In genomic region chr18:49728542-49728941, GRCh38 we compare ENCODE assay signal across 8 cellular contexts.
A peak's percentile ranks its signal among the peaks of the same experiment; 100 is the strongest.
DNase-seq lines count a peak whose midpoint lies in the region; ATAC-seq and TF ChIP-seq lines count a peak whose summit lies in the region.

No MANE protein-coding gene starts in this region.

- CTCF ChIA-PET in activated CD8-positive, alpha-beta T cell treated with anti-CD3 and anti-CD28 coated beads, Interleukin-2, amount 10 ng/mL, durations not matched to agents 7 days and 5 days (lab: Charles Lee) = interaction anchor here (0.8 kb wide), 1 partner anchor 11 kb away, joined by 5 read pairs; no protein-coding TSS in a partner anchor

- H3K4me3 ChIP-seq in NB4 (ENCODE audit: low read depth, low read length) = no peak overlapping the region

- POLR2A ChIA-PET in activated CD8-positive, alpha-beta T cell treated with anti-CD3 and anti-CD28 coated beads, Interleukin-2, amount 10 ng/mL, durations not matched to agents 7 days and 5 days (lab: Charles Lee) = no interaction called here

- H3K4me1 Mint-ChIP-seq in activated CD8-positive, alpha-beta T cell treated with anti-CD3 and anti-CD28 coated beads, Interleukin-2, amount 10 ng/mL, durations not matched to agents 7 days and 5 days (ENCODE audit: low read depth) = peaks cover 6% of the 10 kb centered on the region

- H3K9me3 Mint-ChIP-seq in activated CD8-positive, alpha-beta T cell treated with anti-CD3 and anti-CD28 coated beads, Interleukin-2, amount 10 ng/mL, durations not matched to agents 7 days and 5 days (ENCODE audit: insufficient read depth) = no peaks in the 10 kb centered on the region

- H3K4me3 Mint-ChIP-seq in activated CD8-positive, alpha-beta T cell treated with anti-CD3 and anti-CD28 coated beads, Interleukin-2, amount 10 ng/mL, durations not matched to agents 7 days and 5 days = no peak overlapping the region

- H3K27ac Mint-ChIP-seq in activated CD8-positive, alpha-beta T cell treated with anti-CD3 and anti-CD28 coated beads, Interleukin-2, amount 10 ng/mL, durations not matched to agents 7 days and 5 days = no peak overlapping the region

- peak; percentile 19 for DNase-seq in activated T-cell treated with anti-CD3 and anti-CD28 coated beads, Interleukin-2, amount 50 U/mL, for 1 hour
- DNase-seq in activated T-cell treated with anti-CD3 and anti-CD28 coated beads for 4 hours = no peak
- DNase-seq in NB4 (ENCODE audit: low read depth) = peak; percentile 57
- DNase-seq in activated CD8-positive, alpha-beta T cell treated with anti-CD3 and anti-CD28 coated beads, Interleukin-2, amount 10 ng/mL, durations not matched to agents 7 days and 5 days = peak; percentile 45
- peak; percentile 41 for DNase-seq in hepatic stellate cell (ENCODE audit: low spot score)
- DNase-seq in stimulated activated CD4-positive, alpha-beta T cell treated with anti-CD3 and anti-CD28 coated beads, TNF-alpha, amount 100 ng/mL, for 48 hours (ENCODE audit: low read depth in 3 of 3) = peak in 2 of 3 donors; percentile 20 to 27

- no peak for ATAC-seq in activated CD8-positive, alpha-beta T cell treated with anti-CD3 and anti-CD28 coated beads, Interleukin-2, amount 10 ng/mL, durations not matched to agents 7 days and 5 days
- ATAC-seq in GM19395 (IDR thresholded peaks at IDR 0.05; ENCODE audit: unreplicated experiment) = no peak
- no peak for ATAC-seq in HG03354 (IDR thresholded peaks at IDR 0.05; ENCODE audit: poor library complexity, severe bottlenecking, unreplicated experiment)

- TF ChIP-seq CTCF in NB4 (IDR thresholded peaks at IDR 0.05; ENCODE audit: low read depth, low read length) = peak; percentile 85

- no peaks in the 10 kb centered on the region for H3K36me3 Mint-ChIP-seq in activated CD8-positive, alpha-beta T cell treated with anti-CD3 and anti-CD28 coated beads, Interleukin-2, amount 10 ng/mL, durations not matched to agents 7 days and 5 days (ENCODE audit: low read depth)

- no peak for TF ChIP-seq POLR2A in NB4 (IDR thresholded peaks at IDR 0.05; ENCODE audit: extremely low read depth, insufficient read length)

- H3K27me3 Mint-ChIP-seq in activated CD8-positive, alpha-beta T cell treated with anti-CD3 and anti-CD28 coated beads, Interleukin-2, amount 10 ng/mL, durations not matched to agents 7 days and 5 days (ENCODE audit: low read depth) = peaks cover 12% of the 10 kb centered on the region
